In the genomic region with DNA sequence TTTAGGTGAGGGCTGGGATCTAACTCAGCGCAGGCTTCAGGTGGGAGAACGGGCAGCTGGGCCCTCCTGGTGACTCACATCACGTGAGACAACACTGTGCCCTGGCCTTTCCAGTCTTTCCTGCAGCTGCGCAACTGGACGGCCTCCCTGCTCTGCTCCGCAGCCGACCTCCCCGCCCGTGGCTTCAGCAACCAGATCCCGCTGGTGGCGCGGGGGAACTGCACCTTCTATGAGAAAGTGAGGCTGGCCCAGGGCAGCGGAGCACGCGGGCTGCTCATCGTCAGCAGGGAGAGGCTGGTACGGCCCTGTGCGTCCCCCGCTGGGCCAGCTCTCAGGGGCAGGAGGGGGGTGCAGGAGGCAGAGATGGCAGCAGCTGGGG, we compare ENCODE assay signal across 12 cellular contexts. TPM values are rescaled to one million over a fixed set of nuclear protein-coding genes. Genes with fewer than 3 reads are reported as not detected.
DNase-seq lines count a peak whose midpoint lies in the region; ATAC-seq and TF ChIP-seq lines count a peak whose summit lies in the region.
"Had no signal": no experiment of that assay in that cellular context is flagged by ENCODE, and none has a peak within 500 bp of the region (broad histone marks: within the 10 kb centered on the region; RNA-seq: fewer than 3 reads in every experiment).

No MANE protein-coding gene starts in this region.

- no peak for DNase-seq in foreskin keratinocyte
- DNase-seq in progenitor cell of endocrine pancreas (ENCODE audit: low spot score, unreplicated experiment) = no peak
- no peak for DNase-seq in CD8-positive, alpha-beta memory T cell
- DNase-seq in activated effector memory CD4-positive, alpha-beta T cell treated with Interleukin-2 at 50 U/mL for 16 hours = no peak
- DNase-seq: activated T-cell treated with anti-CD3 and anti-CD28 coated beads for 4 hours; KG1; stimulated activated CD8-positive, alpha-beta memory T cell treated with anti-CD3 and anti-CD28 coated beads, Interleukin-4, amount 100 ng/mL, for 48 hours had no signal

- no peaks in the 10 kb centered on the region for H3K9me3 Mint-ChIP-seq in progenitor cell of endocrine pancreas (ENCODE audit: low read depth)
- H3K9me3 Mint-ChIP-seq in stimulated activated memory B cell treated with anti-CD40 and anti-IgM and Interleukin-4, amounts not matched to agents 10 μg/mL and 1 μg/mL and 100 μg/mL, for 72 hours = peaks cover 6% of the 10 kb centered on the region
- no peaks in the 10 kb centered on the region for H3K9me3 Mint-ChIP-seq in CD8-positive, alpha-beta memory T cell

- no peaks in the 10 kb centered on the region for H3K4me1 ChIP-seq in foreskin keratinocyte
- H3K4me1 ChIP-seq in CD8-positive, alpha-beta memory T cell (ENCODE audit: insufficient read depth, low read length) = peaks cover 6% of the 10 kb centered on the region

- no peaks in the 10 kb centered on the region for H3K9me3 ChIP-seq in CD8-positive, alpha-beta memory T cell (ENCODE audit: low read length)

- POLR2A ChIA-PET in CD8-positive, alpha-beta memory T cell (lab: Charles Lee) = no interaction called here

- CTCF ChIA-PET in CD8-positive, alpha-beta memory T cell (lab: Charles Lee) = no interaction called here

- H3K36me3 Mint-ChIP-seq in progenitor cell of endocrine pancreas (ENCODE audit: insufficient read depth) = peaks cover 3% of the 10 kb centered on the region
- H3K36me3 Mint-ChIP-seq in stimulated activated memory B cell treated with anti-CD40 and anti-IgM and Interleukin-4, amounts not matched to agents 10 μg/mL and 1 μg/mL and 100 μg/mL, for 72 hours = peaks cover 31% of the 10 kb centered on the region
- H3K36me3 Mint-ChIP-seq in CD8-positive, alpha-beta memory T cell = peaks cover 0 to 20% (median 0%) of the 10 kb centered on the region in 3 donors

- no peaks in the 10 kb centered on the region for H3K36me3 ChIP-seq in CD8-positive, alpha-beta memory T cell (ENCODE audit: insufficient read depth, low read length)

- peaks cover 4% of the 10 kb centered on the region for H3K4me1 Mint-ChIP-seq in progenitor cell of endocrine pancreas (ENCODE audit: low read depth)
- peaks cover 42% of the 10 kb centered on the region for H3K4me1 Mint-ChIP-seq in stimulated activated memory B cell treated with anti-CD40 and anti-IgM and Interleukin-4, amounts not matched to agents 10 μg/mL and 1 μg/mL and 100 μg/mL, for 72 hours
- H3K4me1 Mint-ChIP-seq in CD8-positive, alpha-beta memory T cell = peaks cover 7 to 11% (median 9%) of the 10 kb centered on the region in 3 donors

- peak; percentile 49 for ATAC-seq in SK-N-SH treated with all-trans-retinoic acid at 6 μM for 48 hours
- peak; percentile 19 for ATAC-seq in foreskin keratinocyte
- ATAC-seq in stimulated activated memory B cell treated with anti-CD40 and anti-IgM and Interleukin-4, amounts not matched to agents 10 μg/mL and 1 μg/mL and 100 μg/mL, for 72 hours = no peak
- ATAC-seq in GM19455 (IDR thresholded peaks at IDR 0.05; ENCODE audit: unreplicated experiment) = no peak
- ATAC-seq: esophagus mucosa had no signal

- H3K27me3 ChIP-seq in foreskin keratinocyte = no peaks in the 10 kb centered on the region
- H3K27me3 ChIP-seq in CD8-positive, alpha-beta memory T cell (ENCODE audit: insufficient read depth, low read length, poor library complexity, severe bottlenecking) = no peaks in the 10 kb centered on the region

- H3K4me3 Mint-ChIP-seq in progenitor cell of endocrine pancreas (ENCODE audit: low read depth) = no peak overlapping the region
- no peak overlapping the region for H3K4me3 Mint-ChIP-seq in stimulated activated memory B cell treated with anti-CD40 and anti-IgM and Interleukin-4, amounts not matched to agents 10 μg/mL and 1 μg/mL and 100 μg/mL, for 72 hours
- H3K4me3 Mint-ChIP-seq in CD8-positive, alpha-beta memory T cell = no peak overlapping the region

- no peak overlapping the region for H3K27ac ChIP-seq in foreskin keratinocyte
- H3K27ac ChIP-seq in CD8-positive, alpha-beta memory T cell (ENCODE audit: low read depth, low read length) = no peak overlapping the region

- H3K4me3 ChIP-seq in CD8-positive, alpha-beta memory T cell (ENCODE audit: low read length) = no peak overlapping the region

- H3K27me3 Mint-ChIP-seq in progenitor cell of endocrine pancreas = no peaks in the 10 kb centered on the region
- H3K27me3 Mint-ChIP-seq in stimulated activated memory B cell treated with anti-CD40 and anti-IgM and Interleukin-4, amounts not matched to agents 10 μg/mL and 1 μg/mL and 100 μg/mL, for 72 hours = no peaks in the 10 kb centered on the region
- no peaks in the 10 kb centered on the region for H3K27me3 Mint-ChIP-seq in CD8-positive, alpha-beta memory T cell

- peak; percentile 27 for TF ChIP-seq CTCF in GM12873 (IDR thresholded peaks at IDR 0.05; ENCODE audit: insufficient read depth, low read depth, low read length, missing control alignments)
- peak; percentile 36 for TF ChIP-seq CTCF in foreskin keratinocyte (conservative IDR thresholded peaks at IDR 0.05)
- TF ChIP-seq CTCF in progenitor cell of endocrine pancreas (IDR thresholded peaks at IDR 0.05; ENCODE audit: unreplicated experiment) = peak; percentile 32

- H3K27ac Mint-ChIP-seq in progenitor cell of endocrine pancreas = peak overlapping the region; percentile 64
- H3K27ac Mint-ChIP-seq in stimulated activated memory B cell treated with anti-CD40 and anti-IgM and Interleukin-4, amounts not matched to agents 10 μg/mL and 1 μg/mL and 100 μg/mL, for 72 hours = no peak overlapping the region
- no peak overlapping the region for H3K27ac Mint-ChIP-seq in CD8-positive, alpha-beta memory T cell

TF ChIP-seq in SK-N-SH treated with all-trans-retinoic acid at 6 μM for 48 hours, 23 proteins besides CTCF, POLR2A, EP300 and RAD21:
- TF ChIP-seq ZC3H10 (CRISPR knock-in tag; IDR thresholded peaks at IDR 0.05) (no peak), ZNF565 (CRISPR knock-in tag; conservative IDR thresholded peaks at IDR 0.05; ENCODE audit: low read depth) (no peak), ARNTL (CRISPR knock-in tag; IDR thresholded peaks at IDR 0.05; ENCODE audit: borderline replicate concordance, low read depth) (no peak), SNAI2 (CRISPR knock-in tag; IDR thresholded peaks at IDR 0.05) (no peak), ZFP3 (CRISPR knock-in tag; IDR thresholded peaks at IDR 0.05) (no peak), ZNF70 (CRISPR knock-in tag; IDR thresholded peaks at IDR 0.05) (no peak), ZNF8 (CRISPR knock-in tag; IDR thresholded peaks at IDR 0.05) (no peak), RARB (CRISPR knock-in tag; IDR thresholded peaks at IDR 0.05) (no peak)
- TF ChIP-seq, protein P1, sequence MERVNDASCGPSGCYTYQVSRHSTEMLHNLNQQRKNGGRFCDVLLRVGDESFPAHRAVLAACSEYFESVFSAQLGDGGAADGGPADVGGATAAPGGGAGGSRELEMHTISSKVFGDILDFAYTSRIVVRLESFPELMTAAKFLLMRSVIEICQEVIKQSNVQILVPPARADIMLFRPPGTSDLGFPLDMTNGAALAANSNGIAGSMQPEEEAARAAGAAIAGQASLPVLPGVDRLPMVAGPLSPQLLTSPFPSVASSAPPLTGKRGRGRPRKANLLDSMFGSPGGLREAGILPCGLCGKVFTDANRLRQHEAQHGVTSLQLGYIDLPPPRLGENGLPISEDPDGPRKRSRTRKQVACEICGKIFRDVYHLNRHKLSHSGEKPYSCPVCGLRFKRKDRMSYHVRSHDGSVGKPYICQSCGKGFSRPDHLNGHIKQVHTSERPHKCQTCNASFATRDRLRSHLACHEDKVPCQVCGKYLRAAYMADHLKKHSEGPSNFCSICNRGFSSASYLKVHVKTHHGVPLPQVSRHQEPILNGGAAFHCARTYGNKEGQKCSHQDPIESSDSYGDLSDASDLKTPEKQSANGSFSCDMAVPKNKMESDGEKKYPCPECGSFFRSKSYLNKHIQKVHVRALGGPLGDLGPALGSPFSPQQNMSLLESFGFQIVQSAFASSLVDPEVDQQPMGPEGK (CRISPR knock-in tag; IDR thresholded peaks at IDR 0.05; ENCODE audit: borderline replicate concordance) = no peak
- TF ChIP-seq, protein P2, sequence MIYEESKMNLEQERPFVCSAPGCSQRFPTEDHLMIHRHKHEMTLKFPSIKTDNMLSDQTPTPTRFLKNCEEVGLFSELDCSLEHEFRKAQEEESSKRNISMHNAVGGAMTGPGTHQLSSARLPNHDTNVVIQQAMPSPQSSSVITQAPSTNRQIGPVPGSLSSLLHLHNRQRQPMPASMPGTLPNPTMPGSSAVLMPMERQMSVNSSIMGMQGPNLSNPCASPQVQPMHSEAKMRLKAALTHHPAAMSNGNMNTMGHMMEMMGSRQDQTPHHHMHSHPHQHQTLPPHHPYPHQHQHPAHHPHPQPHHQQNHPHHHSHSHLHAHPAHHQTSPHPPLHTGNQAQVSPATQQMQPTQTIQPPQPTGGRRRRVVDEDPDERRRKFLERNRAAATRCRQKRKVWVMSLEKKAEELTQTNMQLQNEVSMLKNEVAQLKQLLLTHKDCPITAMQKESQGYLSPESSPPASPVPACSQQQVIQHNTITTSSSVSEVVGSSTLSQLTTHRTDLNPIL (CRISPR knock-in tag; IDR thresholded peaks at IDR 0.05; ENCODE audit: low read depth) = no peak

RNA-seq across cellular contexts. Expression of a gene that starts 8.8 kb away (rescaled TPM):
- 15.8 and 18.8 TPM in 2 replicates for total RNA-seq in foreskin keratinocyte
- 11.6 and 14.1 TPM in 2 replicates for polyA plus RNA-seq in foreskin keratinocyte
- total RNA-seq in progenitor cell of endocrine pancreas = 148 and 153 TPM in 2 replicates
- total RNA-seq in CD8-positive, alpha-beta memory T cell = 10 to 100 TPM; 39.0 to 41.4 TPM
- polyA plus RNA-seq in CD8-positive, alpha-beta memory T cell = 8.4 TPM

RNA-seq across cellular contexts. Expression of a gene that starts 8.9 kb away (rescaled TPM):
- 176 and 197 TPM in 2 replicates for total RNA-seq in foreskin keratinocyte
- polyA plus RNA-seq in foreskin keratinocyte = 335 and 343 TPM in 2 replicates
- 126 and 139 TPM in 2 replicates for total RNA-seq in progenitor cell of endocrine pancreas
- total RNA-seq in CD8-positive, alpha-beta memory T cell = 100 to 1,000 TPM; 163 to 168 TPM
- polyA plus RNA-seq in CD8-positive, alpha-beta memory T cell = 162 TPM

RNA-seq across cellular contexts. Expression of a gene that starts 22.7 kb away (rescaled TPM):
- total RNA-seq in foreskin keratinocyte = not detected in 2 replicates
- polyA plus RNA-seq in foreskin keratinocyte = not detected in 2 replicates
- not detected in 2 replicates for total RNA-seq in progenitor cell of endocrine pancreas
- total RNA-seq in CD8-positive, alpha-beta memory T cell = not detected
- not detected for polyA plus RNA-seq in CD8-positive, alpha-beta memory T cell
- total RNA-seq: esophagus mucosa had no signal

RNA-seq across cellular contexts. Expression of a gene that starts 29.4 kb away (rescaled TPM):
- total RNA-seq in foreskin keratinocyte = not detected in 2 replicates
- polyA plus RNA-seq in foreskin keratinocyte = not detected in 2 replicates
- total RNA-seq in progenitor cell of endocrine pancreas = 0.13 and 0.17 TPM in 2 replicates
- under 1 TPM; 0.09 to 0.15 TPM for total RNA-seq in CD8-positive, alpha-beta memory T cell
- polyA plus RNA-seq in CD8-positive, alpha-beta memory T cell = 9.2 TPM
- total RNA-seq: esophagus mucosa had no signal

RNA-seq across cellular contexts. Expression of a gene that starts 55.3 kb away (rescaled TPM):
- total RNA-seq in foreskin keratinocyte = not detected in 2 replicates
- polyA plus RNA-seq in foreskin keratinocyte = not detected in 2 replicates
- total RNA-seq in progenitor cell of endocrine pancreas = not detected in 2 replicates
- total RNA-seq in CD8-positive, alpha-beta memory T cell = not detected
- 0.79 TPM for polyA plus RNA-seq in CD8-positive, alpha-beta memory T cell

Comparison
In these comparisons a context has a peak if more than half of its experiments do, and no peak if none do; other contexts are left out.
1. ATAC-seq: peak in SK-N-SH treated with all-trans-retinoic acid at 6 μM for 48 hours (single experiment) and foreskin keratinocyte (single experiment); none in stimulated activated memory B cell treated with anti-CD40 and anti-IgM and Interleukin-4, amounts not matched to agents 10 μg/mL and 1 μg/mL and 100 μg/mL, for 72 hours (single experiment) and GM19455 (single experiment).
2. Peak in every context shown above with its lines, with median percentiles within 50 percentile points of each other: CTCF ChIP-seq.